1 cellular context compared by ENCODE assay signal in the genomic region with DNA sequence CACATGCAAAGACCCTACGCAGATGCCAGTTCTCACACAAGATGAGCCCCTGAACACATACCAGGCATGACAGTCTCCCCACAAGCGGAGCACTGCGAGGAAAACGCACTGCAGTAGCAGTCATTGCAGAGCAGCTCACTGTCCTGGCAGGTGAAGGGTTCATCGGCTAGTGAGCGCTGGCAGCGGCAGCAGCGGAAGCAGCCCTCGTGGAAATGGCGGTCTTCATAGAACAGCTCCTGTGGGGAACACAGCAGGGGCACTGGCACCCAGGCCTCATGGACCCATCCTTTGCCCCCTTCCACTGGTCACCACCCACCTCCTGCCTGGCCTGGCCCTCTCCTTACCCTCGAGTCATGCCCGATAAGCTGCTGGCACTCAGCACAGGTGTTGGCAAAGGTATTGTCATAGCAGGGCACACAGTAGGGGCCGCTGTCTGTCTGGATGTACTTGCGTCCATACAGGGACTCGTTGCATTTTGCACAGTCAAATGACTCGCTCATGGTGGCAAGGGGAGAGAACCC.
TF ChIP-seq lines count a peak whose summit lies in the region.

No MANE protein-coding gene starts in this region.

TF ChIP-seq in endothelial cell of umbilical vein, 7 proteins besides CTCF, POLR2A, EP300 and RAD21:
- TF ChIP-seq POLR2AphosphoS5 (IDR thresholded peaks at IDR 0.05; ENCODE audit: insufficient read depth, low read depth, low read length) (no peak), JUN (IDR thresholded peaks at IDR 0.05; ENCODE audit: borderline replicate concordance, insufficient read depth, insufficient read length, low read depth) (no peak), FOS (IDR thresholded peaks at IDR 0.05; ENCODE audit: borderline replicate concordance, insufficient read depth, low read length) (no peak), EZH2 (IDR thresholded peaks at IDR 0.05; ENCODE audit: borderline replicate concordance, low read depth, low read length, severe bottlenecking) (no peak), MYC (IDR thresholded peaks at IDR 0.05; ENCODE audit: low read depth, low read length) (no peak), GATA2 (IDR thresholded peaks at IDR 0.05; ENCODE audit: insufficient read depth, insufficient read length, low read depth, low read length) (no peak)
- TF ChIP-seq, protein P1, sequence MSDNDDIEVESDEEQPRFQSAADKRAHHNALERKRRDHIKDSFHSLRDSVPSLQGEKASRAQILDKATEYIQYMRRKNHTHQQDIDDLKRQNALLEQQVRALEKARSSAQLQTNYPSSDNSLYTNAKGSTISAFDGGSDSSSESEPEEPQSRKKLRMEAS (IDR thresholded peaks at IDR 0.05; ENCODE audit: insufficient read depth, insufficient read length) = no peak
